Comparison of ENCODE assay signal across 2 cellular contexts in the genomic region with DNA sequence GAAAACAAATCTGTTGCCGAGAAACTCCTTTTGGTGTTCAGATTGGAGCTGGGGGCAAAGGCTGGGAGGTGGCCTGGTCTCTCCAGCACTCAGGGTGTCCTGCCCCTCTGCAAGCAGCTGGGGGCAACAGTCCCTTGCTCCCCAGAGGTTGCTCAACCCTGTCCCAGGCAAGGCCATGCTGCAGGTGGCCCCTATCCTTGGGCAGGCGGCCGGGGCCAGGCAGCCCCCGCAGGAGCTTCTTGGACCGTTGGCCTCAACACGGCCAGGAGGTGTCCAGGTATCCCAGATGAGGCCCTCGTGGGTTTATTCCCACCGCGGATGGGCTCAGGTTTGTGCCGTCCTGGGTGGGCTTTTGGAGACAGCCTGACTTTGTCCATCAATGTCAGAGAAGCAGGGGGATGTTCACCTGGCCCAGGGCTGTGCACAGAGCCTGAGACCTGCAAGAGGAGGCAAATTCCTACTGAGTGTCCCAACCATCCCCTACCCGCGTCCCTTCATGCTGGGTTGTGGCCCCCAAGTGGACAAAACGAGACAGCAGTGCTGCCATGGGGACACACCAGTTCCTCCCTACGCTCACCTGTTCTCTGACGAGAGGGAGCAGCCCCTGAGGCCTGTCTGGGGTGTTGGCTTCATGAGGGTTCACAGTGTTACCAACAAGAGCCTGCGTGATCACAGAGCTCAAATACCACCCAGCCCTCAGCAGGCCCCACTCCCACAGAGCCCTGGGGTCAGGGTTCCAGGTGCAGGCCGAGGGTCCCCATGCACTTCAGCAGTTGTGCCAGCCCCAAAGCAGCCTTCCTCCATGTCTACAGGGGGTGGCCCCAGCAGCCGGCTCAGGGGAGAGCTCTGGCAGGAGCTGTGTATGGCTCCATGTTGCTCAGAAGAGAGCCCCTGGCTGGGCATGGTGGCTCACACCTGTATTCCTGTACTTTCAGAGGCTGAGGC.
TF ChIP-seq lines count a peak whose summit lies in the region.

No MANE protein-coding gene starts in this region.

TF ChIP-seq in HepG2, 621 proteins besides CTCF, POLR2A, EP300 and RAD21:
- TF ChIP-seq ZNF503 (CRISPR knock-in tag; IDR thresholded peaks at IDR 0.05) (no peak), CEBPB (IDR thresholded peaks at IDR 0.05; ENCODE audit: borderline replicate concordance, low read depth, low read length) (peak; percentile 45; the same call in 1 of the 2 replicates), MED8 (CRISPR knock-in tag; IDR thresholded peaks at IDR 0.05; ENCODE audit: insufficient replicate concordance) (peak; percentile 3), CEBPG (CRISPR knock-in tag; IDR thresholded peaks at IDR 0.05) (0 out of 2 replicates have a peak, but pooled peaks have one; percentile 22)

TF ChIP-seq in K562, 482 proteins besides CTCF, POLR2A, EP300 and RAD21:
- 0 out of 2 replicates have a peak, but pooled peaks have one; percentile 19 for TF ChIP-seq SPI1 (IDR thresholded peaks at IDR 0.05; ENCODE audit: borderline replicate concordance, low read depth, low read length)
- TF ChIP-seq RBM15 (IDR thresholded peaks at IDR 0.05; ENCODE audit: insufficient read depth, low read length), result no peak
- TF ChIP-seq LCOR (CRISPR knock-in tag; IDR thresholded peaks at IDR 0.05), result no peak
- no peak for TF ChIP-seq PCBP1 (IDR thresholded peaks at IDR 0.05; ENCODE audit: low read depth, low read length, poor library complexity, severe bottlenecking)
- no peak for TF ChIP-seq ZNF316 (IDR thresholded peaks at IDR 0.05)
- no peak for TF ChIP-seq RNF2 (IDR thresholded peaks at IDR 0.05)
- no peak for TF ChIP-seq ZNF444 (CRISPR knock-in tag; IDR thresholded peaks at IDR 0.05)
